Comparison of ENCODE assay signal across 8 cellular contexts in the genomic region with DNA sequence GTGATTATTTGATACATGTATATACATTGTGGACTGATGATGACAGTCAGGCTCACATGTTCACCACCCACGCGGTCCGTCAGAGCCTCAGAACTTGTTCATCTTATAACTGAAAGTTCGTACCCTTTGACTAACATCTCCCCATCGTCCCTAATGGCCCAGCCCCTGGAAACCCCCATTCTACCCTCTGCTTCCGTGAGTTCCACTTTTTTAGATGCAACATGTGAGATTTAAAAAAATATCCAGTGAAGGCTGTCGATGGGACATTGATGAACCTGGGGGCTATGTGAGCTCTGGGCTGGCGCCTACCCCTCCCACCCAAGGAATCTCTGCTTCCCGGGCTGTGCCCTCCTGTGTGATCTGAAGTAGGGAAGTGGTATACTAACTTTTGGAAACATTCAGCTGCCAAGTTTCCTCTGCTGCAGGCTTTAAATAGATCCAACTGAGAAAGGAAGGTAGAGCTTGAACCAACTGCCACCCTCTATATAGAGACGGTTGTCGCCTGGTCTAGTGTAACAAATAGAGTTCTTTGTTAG.
DNase-seq lines count a peak whose midpoint lies in the region; ATAC-seq lines count a peak whose summit lies in the region.

No MANE protein-coding gene starts in this region.

- peaks cover 9% of the 10 kb centered on the region for H3K36me3 Mint-ChIP-seq in activated T-helper 1 cell treated with anti-CD3 and anti-CD28 coated beads, Interleukin-12 subunit alpha, Interleukin-12 subunit beta, Interleukin-2, Interleukin-4 antibody, amounts not matched to agents 30 ng/mL and 10 ng/mL and 1 ng/mL, durations not matched to agents 14 hours and 24 hours and 36 hours (ENCODE audit: low read depth)

- H4K20me1 ChIP-seq in BLaER1 treated with 17β-estradiol and CSF1 and Interleukin-3, amounts not matched to agents 10 nM and 100 nM = peaks cover 0 to 5% (median 0%) of the 10 kb centered on the region in 11 experiments; a peak in 4 of 22 replicates

- peak overlapping the region in 5 of 10 experiments; percentile 25 to 53 (median 41); a peak in 9 of 20 replicates for H3K4me3 ChIP-seq in BLaER1 treated with 17β-estradiol and CSF1 and Interleukin-3, amounts not matched to agents 10 nM and 100 nM

- 0 out of 22 replicates have a peak, but pooled peaks cover 0 to 5% (median 0%) of the 10 kb centered on the region in 11 experiments for H3K36me3 ChIP-seq in BLaER1 treated with 17β-estradiol and CSF1 and Interleukin-3, amounts not matched to agents 10 nM and 100 nM

- H3K4me3 Mint-ChIP-seq in activated T-helper 1 cell treated with anti-CD3 and anti-CD28 coated beads, Interleukin-12 subunit alpha, Interleukin-12 subunit beta, Interleukin-2, Interleukin-4 antibody, amounts not matched to agents 30 ng/mL and 10 ng/mL and 1 ng/mL, durations not matched to agents 14 hours and 24 hours and 36 hours = peak overlapping the region; percentile 77

- H3K9ac ChIP-seq in BLaER1 treated with 17β-estradiol and CSF1 and Interleukin-3, amounts not matched to agents 10 nM and 100 nM = peak overlapping the region; percentile 54 to 69 (median 61)

- H3K27ac ChIP-seq in BLaER1 treated with 17β-estradiol and CSF1 and Interleukin-3, amounts not matched to agents 10 nM and 100 nM = peak overlapping the region; percentile 58 to 98 (median 79)

- H3K4me2 ChIP-seq in BLaER1 treated with 17β-estradiol and CSF1 and Interleukin-3, amounts not matched to agents 10 nM and 100 nM = peak overlapping the region; percentile 79 to 94 (median 89)

- H3K4me1 ChIP-seq in BLaER1 treated with 17β-estradiol and CSF1 and Interleukin-3, amounts not matched to agents 10 nM and 100 nM = peaks cover 85 to 100% (median 96%) of the 10 kb centered on the region in 10 experiments

- H3K9me3 ChIP-seq in BLaER1 treated with 17β-estradiol and CSF1 and Interleukin-3, amounts not matched to agents 10 nM and 100 nM (replicated peaks in 1 of 11) = no peaks in the 10 kb centered on the region

- H3K4me1 Mint-ChIP-seq in activated T-helper 1 cell treated with anti-CD3 and anti-CD28 coated beads, Interleukin-12 subunit alpha, Interleukin-12 subunit beta, Interleukin-2, Interleukin-4 antibody, amounts not matched to agents 30 ng/mL and 10 ng/mL and 1 ng/mL, durations not matched to agents 14 hours and 24 hours and 36 hours (ENCODE audit: low read depth) = peaks cover 61% of the 10 kb centered on the region

- peak overlapping the region; percentile 96 for H3K27ac Mint-ChIP-seq in activated T-helper 1 cell treated with anti-CD3 and anti-CD28 coated beads, Interleukin-12 subunit alpha, Interleukin-12 subunit beta, Interleukin-2, Interleukin-4 antibody, amounts not matched to agents 30 ng/mL and 10 ng/mL and 1 ng/mL, durations not matched to agents 14 hours and 24 hours and 36 hours

- DNase-seq in activated T-helper 1 cell treated with anti-CD3 and anti-CD28 coated beads, Interleukin-12 subunit alpha, Interleukin-12 subunit beta, Interleukin-2, Interleukin-4 antibody, amounts not matched to agents 30 ng/mL and 10 ng/mL and 1 ng/mL, durations not matched to agents 14 hours and 24 hours and 36 hours (ENCODE audit: low spot score) = peak; percentile 53
- DNase-seq in stimulated activated CD4-positive, alpha-beta T cell treated with anti-CD3 and anti-CD28 coated beads, Interleukin-2, amount 100 ng/mL, for 4 hours (ENCODE audit: low read depth) = peak; percentile 76
- DNase-seq in SW 1271 (lab: John Stamatoyannopoulos, UW) (no peak), dedifferentiated amniotic fluid mesenchymal stem cell (ENCODE audit: extremely low spot score) (no peak)
- DNase-seq in NK-92 treated with Interleukin-12 subunit alpha and Interleukin-12 subunit beta, amount 100 ng/mL, for 24 hours (lab: John Stamatoyannopoulos, UW) = no peak

- intact Hi-C loops in activated T-helper 1 cell treated with anti-CD3 and anti-CD28 coated beads, Interleukin-12 subunit alpha, Interleukin-12 subunit beta, Interleukin-2, Interleukin-4 antibody, amounts not matched to agents 30 ng/mL and 10 ng/mL and 1 ng/mL, durations not matched to agents 14 hours and 24 hours and 36 hours (cut with micrococcal nuclease) = loop anchor here (1.0 to 10.0 kb wide), 8 partner anchors 15 to 718 kb away; partner anchors contain the start of genes FAM210A and RNMT

- ATAC-seq in GM21360 (IDR thresholded peaks at IDR 0.05; ENCODE audit: unreplicated experiment) = peak; percentile 54
- ATAC-seq in HG03571 (IDR thresholded peaks at IDR 0.05; ENCODE audit: unreplicated experiment) = peak; percentile 53

- H3K27me3 ChIP-seq in BLaER1 treated with 17β-estradiol and CSF1 and Interleukin-3, amounts not matched to agents 10 nM and 100 nM = no peaks in the 10 kb centered on the region

- H3K27me3 Mint-ChIP-seq in activated T-helper 1 cell treated with anti-CD3 and anti-CD28 coated beads, Interleukin-12 subunit alpha, Interleukin-12 subunit beta, Interleukin-2, Interleukin-4 antibody, amounts not matched to agents 30 ng/mL and 10 ng/mL and 1 ng/mL, durations not matched to agents 14 hours and 24 hours and 36 hours (ENCODE audit: insufficient read depth) = no peaks in the 10 kb centered on the region

- H3K9me3 Mint-ChIP-seq in activated T-helper 1 cell treated with anti-CD3 and anti-CD28 coated beads, Interleukin-12 subunit alpha, Interleukin-12 subunit beta, Interleukin-2, Interleukin-4 antibody, amounts not matched to agents 30 ng/mL and 10 ng/mL and 1 ng/mL, durations not matched to agents 14 hours and 24 hours and 36 hours = no peaks in the 10 kb centered on the region

Comparison
In these comparisons a context has a peak if more than half of its experiments do, and no peak if none do; other contexts are left out.
1. DNase-seq: peak in activated T-helper 1 cell treated with anti-CD3 and anti-CD28 coated beads, Interleukin-12 subunit alpha, Interleukin-12 subunit beta, Interleukin-2, Interleukin-4 antibody, amounts not matched to agents 30 ng/mL and 10 ng/mL and 1 ng/mL, durations not matched to agents 14 hours and 24 hours and 36 hours (single experiment) and stimulated activated CD4-positive, alpha-beta T cell treated with anti-CD3 and anti-CD28 coated beads, Interleukin-2, amount 100 ng/mL, for 4 hours (single experiment); none in SW 1271 (0 of 2), NK-92 treated with Interleukin-12 subunit alpha and Interleukin-12 subunit beta, amount 100 ng/mL, for 24 hours (single experiment) and dedifferentiated amniotic fluid mesenchymal stem cell (single experiment).